9 cellular contexts compared by ENCODE assay signal in genomic region chr11:803770-804598, GRCh38. TPM values are rescaled to one million over a fixed set of nuclear protein-coding genes. Genes with fewer than 3 reads are reported as not detected.
DNase-seq lines count a peak whose midpoint lies in the region; ATAC-seq and TF ChIP-seq lines count a peak whose summit lies in the region.
"Had no signal": no experiment of that assay in that cellular context is flagged by ENCODE, and none has a peak within 500 bp of the region (broad histone marks: within the 10 kb centered on the region; RNA-seq: fewer than 3 reads in every experiment).

No MANE protein-coding gene starts in this region.

- H3K4me3 Mint-ChIP-seq in activated CD4-positive, alpha-beta T cell treated with anti-CD3 and anti-CD28 coated beads, Interleukin-2, amount 10 ng/mL, durations not matched to agents 24 days and 14 days, result peak overlapping the region; percentile 79

- intact Hi-C loops in activated CD4-positive, alpha-beta T cell treated with anti-CD3 and anti-CD28 coated beads, Interleukin-2, amount 10 ng/mL, durations not matched to agents 24 days and 14 days (cut with micrococcal nuclease), result no loop called here

- no peak for TF ChIP-seq CTCF in RWPE2 (IDR thresholded peaks at IDR 0.05; ENCODE audit: poor library complexity, severe bottlenecking)
- no peak for TF ChIP-seq CTCF in foreskin keratinocyte (conservative IDR thresholded peaks at IDR 0.05)

- H3K27me3 ChIP-seq in RWPE2 (ENCODE audit: insufficient read depth, poor library complexity, severe bottlenecking), result no peaks in the 10 kb centered on the region
- no peaks in the 10 kb centered on the region for H3K27me3 ChIP-seq in foreskin keratinocyte
- no peaks in the 10 kb centered on the region for H3K27me3 ChIP-seq in stomach smooth muscle (ENCODE audit: control insufficient read depth in 1 of 2, insufficient read depth in 2 of 2, low read length in 2 of 2)

- H3K9me3 ChIP-seq in RWPE2 (ENCODE audit: severe bottlenecking) (no peaks in the 10 kb centered on the region), stomach smooth muscle (ENCODE audit: control insufficient read depth in 2 of 2, low read length in 2 of 2) (no peaks in the 10 kb centered on the region)

- DNase-seq in activated CD4-positive, alpha-beta T cell treated with anti-CD3 and anti-CD28 coated beads, Interleukin-2, amount 10 ng/mL, durations not matched to agents 24 days and 14 days, result no peak
- DNase-seq in activated CD4-positive, alpha-beta T cell treated with anti-CD3 and anti-CD28 coated beads for 4 hours, result no peak
- no peak for DNase-seq in RWPE2 (ENCODE audit: low spot score)
- DNase-seq in foreskin keratinocyte, result peak in 1 of 2 donors; percentile 62
- no peak for DNase-seq in ecto neural progenitor cell (ENCODE audit: low spot score)
- DNase-seq in epidermal melanocyte (ENCODE audit: insufficient read length, low spot score), result no peak
- DNase-seq in mesenteric fat pad (ENCODE audit: low spot score), result no peak

- peaks cover 20% of the 10 kb centered on the region for H3K36me3 ChIP-seq in RWPE2 (ENCODE audit: low read depth)
- H3K36me3 ChIP-seq in stomach smooth muscle (ENCODE audit: control insufficient read depth in 2 of 2, insufficient read depth in 2 of 2, low read length in 2 of 2), result peaks cover 0 to 2% of the 10 kb centered on the region in 2 donors

- H3K4me1 ChIP-seq in RWPE2 (ENCODE audit: insufficient read depth, poor library complexity, severe bottlenecking) (peaks cover 3% of the 10 kb centered on the region), foreskin keratinocyte (no peaks in the 10 kb centered on the region), stomach smooth muscle (ENCODE audit: control insufficient read depth, insufficient read depth, low read length) (peaks cover 23% of the 10 kb centered on the region)

- H3K4me3 ChIP-seq in RWPE2 (ENCODE audit: severe bottlenecking) (peak overlapping the region; percentile 43), stomach smooth muscle (ENCODE audit: low read length in 2 of 2) (peak overlapping the region; percentile 72 to 73)

- ATAC-seq in RWPE2 (ENCODE audit: low read depth) (peak; percentile 36), foreskin keratinocyte (peak; percentile 31)

- peaks cover 8% of the 10 kb centered on the region for H3K4me1 Mint-ChIP-seq in activated CD4-positive, alpha-beta T cell treated with anti-CD3 and anti-CD28 coated beads, Interleukin-2, amount 10 ng/mL, durations not matched to agents 24 days and 14 days

- H3K27ac Mint-ChIP-seq in activated CD4-positive, alpha-beta T cell treated with anti-CD3 and anti-CD28 coated beads, Interleukin-2, amount 10 ng/mL, durations not matched to agents 24 days and 14 days, result peak overlapping the region; percentile 69

- H3K9me3 Mint-ChIP-seq in activated CD4-positive, alpha-beta T cell treated with anti-CD3 and anti-CD28 coated beads, Interleukin-2, amount 10 ng/mL, durations not matched to agents 24 days and 14 days, result no peaks in the 10 kb centered on the region

- H3K36me3 Mint-ChIP-seq in activated CD4-positive, alpha-beta T cell treated with anti-CD3 and anti-CD28 coated beads, Interleukin-2, amount 10 ng/mL, durations not matched to agents 24 days and 14 days (ENCODE audit: low read depth), result peaks cover 11% of the 10 kb centered on the region

- peak overlapping the region; percentile 36 to 68 for H3K9ac ChIP-seq in stomach smooth muscle (ENCODE audit: low read length in 2 of 2)

- no peaks in the 10 kb centered on the region for H3K27me3 Mint-ChIP-seq in activated CD4-positive, alpha-beta T cell treated with anti-CD3 and anti-CD28 coated beads, Interleukin-2, amount 10 ng/mL, durations not matched to agents 24 days and 14 days

- H3K27ac ChIP-seq in RWPE2 (ENCODE audit: poor library complexity, severe bottlenecking) (peak overlapping the region; percentile 71), foreskin keratinocyte (no peak overlapping the region), stomach smooth muscle (ENCODE audit: low read length) (no peak overlapping the region)

RNA-seq across cellular contexts. Expression of gene PIDD1, which starts 1.0 kb away (rescaled TPM):
- 28.9 and 29.6 TPM in 2 replicates for total RNA-seq in activated CD4-positive, alpha-beta T cell treated with anti-CD3 and anti-CD28 coated beads, Interleukin-2, amount 10 ng/mL, durations not matched to agents 24 days and 14 days
- total RNA-seq in foreskin keratinocyte, result 6.6 and 6.8 TPM in 2 replicates
- 9.3 and 10.2 TPM in 2 replicates for polyA plus RNA-seq in foreskin keratinocyte
- total RNA-seq in mesenteric fat pad, result 10.2 TPM

RNA-seq across cellular contexts. Expression of gene RPLP2, which starts 5.8 kb away (rescaled TPM):
- total RNA-seq in activated CD4-positive, alpha-beta T cell treated with anti-CD3 and anti-CD28 coated beads, Interleukin-2, amount 10 ng/mL, durations not matched to agents 24 days and 14 days, result 2,367 and 2,377 TPM in 2 replicates
- total RNA-seq in foreskin keratinocyte (1,720 and 1,859 TPM in 2 replicates), mesenteric fat pad (2,673 TPM)
- polyA plus RNA-seq in foreskin keratinocyte, result 1,939 and 2,010 TPM in 2 replicates

RNA-seq across cellular contexts. Expression of gene SLC25A22, which starts 5.9 kb away (rescaled TPM):
- 84.9 and 90.3 TPM in 2 replicates for total RNA-seq in activated CD4-positive, alpha-beta T cell treated with anti-CD3 and anti-CD28 coated beads, Interleukin-2, amount 10 ng/mL, durations not matched to agents 24 days and 14 days
- total RNA-seq in foreskin keratinocyte (24.1 and 24.5 TPM in 2 replicates), mesenteric fat pad (26.3 TPM)
- 24.8 and 26.0 TPM in 2 replicates for polyA plus RNA-seq in foreskin keratinocyte

RNA-seq across cellular contexts. Expression of gene CEND1, which starts 14.1 kb away (rescaled TPM):
- 3.8 and 4.2 TPM in 2 replicates for total RNA-seq in activated CD4-positive, alpha-beta T cell treated with anti-CD3 and anti-CD28 coated beads, Interleukin-2, amount 10 ng/mL, durations not matched to agents 24 days and 14 days
- total RNA-seq in foreskin keratinocyte (not detected in 2 replicates), mesenteric fat pad (not detected)
- 0.04 TPM in 1 of 2 replicates, not detected in the other for polyA plus RNA-seq in foreskin keratinocyte
- total RNA-seq: subcutaneous adipose tissue had no signal

RNA-seq across cellular contexts. Expression of gene PNPLA2, which starts 14.7 kb away (rescaled TPM):
- 55.0 and 56.4 TPM in 2 replicates for total RNA-seq in activated CD4-positive, alpha-beta T cell treated with anti-CD3 and anti-CD28 coated beads, Interleukin-2, amount 10 ng/mL, durations not matched to agents 24 days and 14 days
- total RNA-seq in foreskin keratinocyte (11.4 and 14.4 TPM in 2 replicates), mesenteric fat pad (1,877 TPM)
- 22.2 and 22.9 TPM in 2 replicates for polyA plus RNA-seq in foreskin keratinocyte
